ENCODE assay signal across 11 cellular contexts in genomic region chr9:122835313-122835731, GRCh38. TPM values are rescaled to one million over a fixed set of nuclear protein-coding genes. Genes with fewer than 3 reads are reported as not detected.
DNase-seq lines count a peak whose midpoint lies in the region; ATAC-seq and TF ChIP-seq lines count a peak whose summit lies in the region.
"Had no signal": no experiment of that assay in that cellular context is flagged by ENCODE, and none has a peak within 500 bp of the region (broad histone marks: within the 10 kb centered on the region; RNA-seq: fewer than 3 reads in every experiment).

No MANE protein-coding gene starts in this region.

- no peaks in the 10 kb centered on the region for H3K9me3 Mint-ChIP-seq in activated CD4-positive, alpha-beta T cell treated with anti-CD3 and anti-CD28 coated beads, Interleukin-2, amount 10 ng/mL, durations not matched to agents 24 days and 14 days
- no peaks in the 10 kb centered on the region for H3K9me3 Mint-ChIP-seq in stimulated activated memory B cell treated with anti-CD40 and anti-IgM and Interleukin-4, amounts not matched to agents 10 μg/mL and 1 μg/mL and 100 μg/mL, for 72 hours

- no peaks in the 10 kb centered on the region for H3K27me3 Mint-ChIP-seq in activated CD4-positive, alpha-beta T cell treated with anti-CD3 and anti-CD28 coated beads, Interleukin-2, amount 10 ng/mL, durations not matched to agents 24 days and 14 days
- H3K27me3 Mint-ChIP-seq in stimulated activated memory B cell treated with anti-CD40 and anti-IgM and Interleukin-4, amounts not matched to agents 10 μg/mL and 1 μg/mL and 100 μg/mL, for 72 hours: no peaks in the 10 kb centered on the region

- peak; percentile 26 for TF ChIP-seq CTCF in brain microvascular endothelial cell (IDR thresholded peaks at IDR 0.05; ENCODE audit: low read depth, low read length, missing control alignments)

- no peaks in the 10 kb centered on the region for H3K27me3 ChIP-seq in brain microvascular endothelial cell (replicated peaks)

- ATAC-seq in stimulated activated memory B cell treated with anti-CD40 and anti-IgM and Interleukin-4, amounts not matched to agents 10 μg/mL and 1 μg/mL and 100 μg/mL, for 72 hours: no peak
- no peak for ATAC-seq in HG03354 (IDR thresholded peaks at IDR 0.05; ENCODE audit: poor library complexity, severe bottlenecking, unreplicated experiment)
- no peak for ATAC-seq in HG03342 (IDR thresholded peaks at IDR 0.05; ENCODE audit: unreplicated experiment)

- H3K36me3 Mint-ChIP-seq in activated CD4-positive, alpha-beta T cell treated with anti-CD3 and anti-CD28 coated beads, Interleukin-2, amount 10 ng/mL, durations not matched to agents 24 days and 14 days (ENCODE audit: low read depth): no peaks in the 10 kb centered on the region
- no peaks in the 10 kb centered on the region for H3K36me3 Mint-ChIP-seq in stimulated activated memory B cell treated with anti-CD40 and anti-IgM and Interleukin-4, amounts not matched to agents 10 μg/mL and 1 μg/mL and 100 μg/mL, for 72 hours

- H3K4me3 ChIP-seq in brain microvascular endothelial cell (ENCODE audit: low read depth, low read length): no peak overlapping the region
- H3K4me3 ChIP-seq: lower lobe of right lung had no signal

- H3K27ac Mint-ChIP-seq in activated CD4-positive, alpha-beta T cell treated with anti-CD3 and anti-CD28 coated beads, Interleukin-2, amount 10 ng/mL, durations not matched to agents 24 days and 14 days: peak overlapping the region; percentile 81
- H3K27ac Mint-ChIP-seq in stimulated activated memory B cell treated with anti-CD40 and anti-IgM and Interleukin-4, amounts not matched to agents 10 μg/mL and 1 μg/mL and 100 μg/mL, for 72 hours: no peak overlapping the region

- peak; percentile 76 for DNase-seq in activated CD4-positive, alpha-beta T cell treated with anti-CD3 and anti-CD28 coated beads, Interleukin-2, amount 10 ng/mL, durations not matched to agents 24 days and 14 days
- no peak for DNase-seq in activated CD4-positive, alpha-beta T cell treated with anti-CD3 and anti-CD28 coated beads for 1 hour
- DNase-seq in RPMI7951 (ENCODE audit: low read depth): peak; percentile 28
- no peak for DNase-seq in brain microvascular endothelial cell
- DNase-seq in NCI-H1092 (lab: John Stamatoyannopoulos, UW): no peak
- DNase-seq: lower lobe of right lung, NCI-H446 treated with DMSO at 0.1 percent for 48 hours had no signal

- intact Hi-C loops in activated CD4-positive, alpha-beta T cell treated with anti-CD3 and anti-CD28 coated beads, Interleukin-2, amount 10 ng/mL, durations not matched to agents 24 days and 14 days (cut with micrococcal nuclease): no loop called here

- in situ Hi-C loops in brain microvascular endothelial cell (cut with HindIII; ENCODE audit: low pct_ligation_motif_present, low sequenced_read_pairs): no loop called here

- peak overlapping the region; percentile 68 for H3K4me3 Mint-ChIP-seq in activated CD4-positive, alpha-beta T cell treated with anti-CD3 and anti-CD28 coated beads, Interleukin-2, amount 10 ng/mL, durations not matched to agents 24 days and 14 days
- peak overlapping the region; percentile 15 for H3K4me3 Mint-ChIP-seq in stimulated activated memory B cell treated with anti-CD40 and anti-IgM and Interleukin-4, amounts not matched to agents 10 μg/mL and 1 μg/mL and 100 μg/mL, for 72 hours

- peaks cover 18% of the 10 kb centered on the region for H3K4me1 Mint-ChIP-seq in activated CD4-positive, alpha-beta T cell treated with anti-CD3 and anti-CD28 coated beads, Interleukin-2, amount 10 ng/mL, durations not matched to agents 24 days and 14 days
- peaks cover 11% of the 10 kb centered on the region for H3K4me1 Mint-ChIP-seq in stimulated activated memory B cell treated with anti-CD40 and anti-IgM and Interleukin-4, amounts not matched to agents 10 μg/mL and 1 μg/mL and 100 μg/mL, for 72 hours

- no peaks in the 10 kb centered on the region for H3K36me3 ChIP-seq in brain microvascular endothelial cell (replicated peaks)
- H3K36me3 ChIP-seq: lower lobe of right lung had no signal

- H3K27ac ChIP-seq in brain microvascular endothelial cell: no peak overlapping the region
- H3K27ac ChIP-seq: lower lobe of right lung had no signal

RNA-seq across cellular contexts. Expression of gene PDCL, which starts 6.9 kb away (rescaled TPM):
- 21.1 TPM in 2 replicates for total RNA-seq in activated CD4-positive, alpha-beta T cell treated with anti-CD3 and anti-CD28 coated beads, Interleukin-2, amount 10 ng/mL, durations not matched to agents 24 days and 14 days
- 21.5 and 23.7 TPM in 2 replicates for total RNA-seq in RPMI7951 (2014; rRNA removed; shearing (Covaris generic))

RNA-seq across cellular contexts. Expression of gene OR1K1, which starts 35.4 kb away (rescaled TPM):
- not detected in 2 replicates for total RNA-seq in activated CD4-positive, alpha-beta T cell treated with anti-CD3 and anti-CD28 coated beads, Interleukin-2, amount 10 ng/mL, durations not matched to agents 24 days and 14 days
- total RNA-seq in RPMI7951 (2014; rRNA removed; shearing (Covaris generic)): not detected in 2 replicates
- total RNA-seq: activated CD8-positive, alpha-beta memory T cell treated with anti-CD3 and anti-CD28 coated beads for 36 hours; lower lobe of right lung had no signal

RNA-seq across cellular contexts. Expression of gene OR5C1, which starts 46.6 kb away (rescaled TPM):
- not detected in 2 replicates for total RNA-seq in activated CD4-positive, alpha-beta T cell treated with anti-CD3 and anti-CD28 coated beads, Interleukin-2, amount 10 ng/mL, durations not matched to agents 24 days and 14 days
- total RNA-seq in RPMI7951 (2014; rRNA removed; shearing (Covaris generic)): not detected in 2 replicates
- total RNA-seq: activated CD8-positive, alpha-beta memory T cell treated with anti-CD3 and anti-CD28 coated beads for 36 hours; lower lobe of right lung had no signal

Comparison
In these comparisons a context has a peak if more than half of its experiments do, and no peak if none do; other contexts are left out.
1. DNase-seq: peak in activated CD4-positive, alpha-beta T cell treated with anti-CD3 and anti-CD28 coated beads, Interleukin-2, amount 10 ng/mL, durations not matched to agents 24 days and 14 days (single experiment) and RPMI7951 (single experiment); none in activated CD4-positive, alpha-beta T cell treated with anti-CD3 and anti-CD28 coated beads for 1 hour (single experiment), brain microvascular endothelial cell (single experiment) and NCI-H1092 (single experiment).